ENCODE assay signal across 8 cellular contexts in the genomic region with DNA sequence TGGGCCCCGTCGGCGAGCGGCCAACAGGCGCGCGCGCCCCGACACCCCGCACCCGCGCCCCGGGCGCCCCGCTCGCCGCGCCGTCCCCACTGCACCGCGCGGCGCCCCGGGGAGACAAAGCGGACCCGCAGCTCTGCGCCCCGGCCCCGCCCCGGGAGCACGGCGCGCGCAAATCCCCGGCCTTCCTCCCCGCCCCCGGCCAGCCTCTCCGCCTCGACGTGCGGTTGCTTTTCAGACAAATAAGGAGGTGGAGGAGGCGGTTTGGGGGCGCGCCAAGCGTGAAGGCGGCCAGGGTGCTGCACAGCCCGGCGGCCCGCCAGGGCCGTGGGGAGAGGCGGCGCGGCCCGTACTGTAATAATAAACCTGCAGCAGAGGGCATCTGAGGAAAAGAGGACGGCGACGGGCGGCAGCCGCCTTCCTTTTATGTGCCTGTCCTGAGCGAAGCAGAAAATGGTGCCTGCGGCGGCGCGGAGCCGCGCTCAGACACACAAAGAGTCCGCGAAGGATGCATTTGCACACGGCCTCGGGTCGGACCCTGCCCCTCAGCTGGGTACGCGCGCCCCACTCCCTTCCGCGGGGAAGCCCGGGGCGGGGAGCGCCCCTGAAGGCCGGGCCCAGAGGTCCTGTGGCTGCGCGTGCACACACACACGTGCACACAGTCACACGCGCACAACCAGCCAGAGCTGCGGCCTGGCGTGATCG. TPM values are rescaled to one million over a fixed set of nuclear protein-coding genes. Genes with fewer than 3 reads are reported as not detected.
DNase-seq lines count a peak whose midpoint lies in the region; ATAC-seq, FAIRE-seq and TF ChIP-seq lines count a peak whose summit lies in the region.

No MANE protein-coding gene starts in this region.

- peak overlapping the region; percentile 87 for H3K4me3 Mint-ChIP-seq in T-helper 1 cell treated with Interleukin-12 subunit alpha and Interleukin-12 subunit beta and Interleukin-4 antibody, amounts not matched to agents 30 μg/mL and 1 μg/mL, for 36 hours

- peak overlapping the region; percentile 91 for H3K27ac Mint-ChIP-seq in T-helper 1 cell treated with Interleukin-12 subunit alpha and Interleukin-12 subunit beta and Interleukin-4 antibody, amounts not matched to agents 30 μg/mL and 1 μg/mL, for 36 hours

- H3K9me3 Mint-ChIP-seq in T-helper 1 cell treated with Interleukin-12 subunit alpha and Interleukin-12 subunit beta and Interleukin-4 antibody, amounts not matched to agents 30 μg/mL and 1 μg/mL, for 36 hours: no peaks in the 10 kb centered on the region

- peak overlapping the region; percentile 88 to 89 for H3K27ac ChIP-seq in right atrium auricular region

- ATAC-seq in HG02678 (IDR thresholded peaks at IDR 0.05; ENCODE audit: unreplicated experiment): peak; percentile 80

- no peaks in the 10 kb centered on the region for H3K9me3 ChIP-seq in right atrium auricular region

- peaks cover 26% of the 10 kb centered on the region for H3K4me1 Mint-ChIP-seq in T-helper 1 cell treated with Interleukin-12 subunit alpha and Interleukin-12 subunit beta and Interleukin-4 antibody, amounts not matched to agents 30 μg/mL and 1 μg/mL, for 36 hours (ENCODE audit: low read depth)

- DNase-seq in GM12892 (ENCODE audit: insufficient read length) (peak; percentile 58), NCI-H1105 (lab: John Stamatoyannopoulos, UW) (peak; percentile 76), amygdala (lab: John Stamatoyannopoulos, UW) (peak in 54 of 56 donors; percentile 34 to 92 (median 79)), right atrium auricular region (ENCODE audit: low spot score) (peak; percentile 87), pulmonary artery endothelial cell (ENCODE audit: low read depth, low spot score) (peak; percentile 57), urothelium cell line (ENCODE audit: low spot score) (peak; percentile 87)

- H3K36me3 Mint-ChIP-seq in T-helper 1 cell treated with Interleukin-12 subunit alpha and Interleukin-12 subunit beta and Interleukin-4 antibody, amounts not matched to agents 30 μg/mL and 1 μg/mL, for 36 hours (ENCODE audit: low read depth): peaks cover 2% of the 10 kb centered on the region

- no peak for TF ChIP-seq CTCF in right atrium auricular region (IDR thresholded peaks at IDR 0.05)

- FAIRE-seq in GM12892 (lab: Jason Lieb, UNC): peak; percentile 94
- peak; percentile 72 for FAIRE-seq in urothelium cell line (lab: Jason Lieb, UNC)

- TF ChIP-seq POLR2A in GM12892 (IDR thresholded peaks at IDR 0.05; ENCODE audit: low read depth, low read length): peak; percentile 58; the same call in 1 of the 2 replicates

- peaks cover 0 to 28% of the 10 kb centered on the region in 2 donors for H3K4me1 ChIP-seq in right atrium auricular region

- H3K27me3 ChIP-seq in right atrium auricular region: no peaks in the 10 kb centered on the region

- peak overlapping the region; percentile 61 to 70 for H3K4me3 ChIP-seq in right atrium auricular region

- H3K36me3 ChIP-seq in right atrium auricular region: no peaks in the 10 kb centered on the region

- peaks cover 4% of the 10 kb centered on the region for H3K27me3 Mint-ChIP-seq in T-helper 1 cell treated with Interleukin-12 subunit alpha and Interleukin-12 subunit beta and Interleukin-4 antibody, amounts not matched to agents 30 μg/mL and 1 μg/mL, for 36 hours (ENCODE audit: low read depth)

RNA-seq across cellular contexts. Expression of gene NREP, which starts 0.7 kb away (rescaled TPM):
- polyA plus RNA-seq in GM12892 (2012; ENCODE audit: missing spikeins): 52.6 TPM
- total RNA-seq in right atrium auricular region (10 to 100 TPM in 1 of 2 donors, 1 to 10 TPM in 1; 7.2 to 22.9 TPM), pulmonary artery endothelial cell (46.0 and 62.6 TPM in 2 replicates)

Comparison
In these comparisons a context has a peak if more than half of its experiments do, and no peak if none do; other contexts are left out.
1. Peak in every context shown above with its lines: DNase-seq, ATAC-seq, H3K4me3 ChIP-seq and H3K27ac ChIP-seq.